ENCODE assay signal across 8 cellular contexts in the genomic region with DNA sequence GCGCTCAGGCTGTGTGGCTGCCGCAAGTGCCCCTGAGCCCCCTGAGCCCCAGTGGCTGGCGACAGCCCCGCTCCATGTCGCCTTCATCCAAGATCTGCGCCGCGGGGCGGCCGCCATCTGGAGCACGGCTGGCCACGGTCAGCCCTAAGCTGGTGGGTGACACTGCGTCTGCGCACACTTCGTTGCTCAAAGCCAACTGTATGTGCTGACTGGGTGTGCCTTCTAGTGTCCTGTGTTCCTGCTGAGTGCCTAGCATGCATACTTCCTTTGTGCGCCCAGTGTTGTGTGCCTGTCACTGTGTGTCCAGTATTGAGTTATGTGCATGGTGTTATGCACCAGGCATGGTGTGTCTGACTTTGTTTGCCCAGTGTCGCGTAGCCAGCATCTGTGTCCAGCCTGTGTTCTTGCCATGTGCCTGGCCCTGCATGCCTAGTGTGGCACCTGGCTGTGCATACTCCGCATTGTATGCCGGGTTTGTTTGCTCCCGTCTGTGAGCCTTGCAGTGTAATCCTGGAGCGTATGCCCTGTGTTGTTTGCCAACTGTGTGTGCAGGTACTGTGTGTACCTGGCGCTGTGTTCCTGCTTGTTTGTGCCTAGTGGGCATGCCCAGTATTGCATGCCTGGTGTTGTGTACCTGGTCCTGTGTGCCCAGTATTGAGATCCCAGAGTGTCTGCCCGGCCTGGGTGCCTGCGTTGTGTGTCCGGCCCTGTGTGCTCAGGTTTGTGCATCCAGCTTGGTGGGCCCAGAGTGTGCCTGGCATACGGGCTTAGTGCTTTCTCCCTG. TPM values are rescaled to one million over a fixed set of nuclear protein-coding genes. Genes with fewer than 3 reads are reported as not detected.
DNase-seq lines count a peak whose midpoint lies in the region; ATAC-seq, FAIRE-seq and TF ChIP-seq lines count a peak whose summit lies in the region.

No MANE protein-coding gene starts in this region.

- H3K4me3 ChIP-seq in NB4 (ENCODE audit: low read depth, low read length) = no peak overlapping the region

- peak; percentile 41 for FAIRE-seq in D721Med (lab: Jason Lieb, UNC)

- TF ChIP-seq CTCF in D721Med (IDR thresholded peaks at IDR 0.05; ENCODE audit: insufficient read depth, missing control alignments) (no peak), NB4 (IDR thresholded peaks at IDR 0.05; ENCODE audit: low read depth, low read length) (no peak), brain (conservative IDR thresholded peaks at IDR 0.05) (no peak)

- H3K4me1 Mint-ChIP-seq in brain = peaks cover 20% of the 10 kb centered on the region
- peaks cover 0 to 13% (median 11%) of the 10 kb centered on the region in 4 donors for H3K4me1 Mint-ChIP-seq in naive thymus-derived CD8-positive, alpha-beta T cell
- peaks cover 8 to 9% of the 10 kb centered on the region in 2 donors for H3K4me1 Mint-ChIP-seq in effector memory CD8-positive, alpha-beta T cell (ENCODE audit: low read depth in 2 of 2)

- peaks cover 0 to 5% (median 0%) of the 10 kb centered on the region in 5 experiments for H3K9me3 Mint-ChIP-seq in brain
- H3K9me3 Mint-ChIP-seq in naive thymus-derived CD8-positive, alpha-beta T cell = no peaks in the 10 kb centered on the region
- no peaks in the 10 kb centered on the region for H3K9me3 Mint-ChIP-seq in effector memory CD8-positive, alpha-beta T cell

- peak overlapping the region in 4 of 5 experiments; percentile 13 to 69 (median 32) for H3K4me3 Mint-ChIP-seq in brain
- H3K4me3 Mint-ChIP-seq in naive thymus-derived CD8-positive, alpha-beta T cell = peak overlapping the region in 7 of 10 donors; percentile 1 to 54 (median 41)
- no peak overlapping the region for H3K4me3 Mint-ChIP-seq in effector memory CD8-positive, alpha-beta T cell

- peak overlapping the region in 1 of 5 experiments; percentile 35 for H3K27ac Mint-ChIP-seq in brain
- no peak overlapping the region for H3K27ac Mint-ChIP-seq in naive thymus-derived CD8-positive, alpha-beta T cell
- H3K27ac Mint-ChIP-seq in effector memory CD8-positive, alpha-beta T cell = no peak overlapping the region

- POLR2A ChIA-PET in naive thymus-derived CD8-positive, alpha-beta T cell (lab: Charles Lee) = no interaction called here

- DNase-seq in D721Med (ENCODE audit: insufficient read length, low spot score) (no peak), NB4 (ENCODE audit: low read depth) (peak; percentile 8)
- DNase-seq in naive thymus-derived CD8-positive, alpha-beta T cell = no peak
- DNase-seq in stimulated activated CD8-positive, alpha-beta memory T cell treated with anti-CD3 and anti-CD28 coated beads, Interleukin-4, amount 100 ng/mL, for 48 hours = no peak
- DNase-seq in effector memory CD8-positive, alpha-beta T cell = no peak

- no peaks in the 10 kb centered on the region for H3K36me3 Mint-ChIP-seq in brain
- H3K36me3 Mint-ChIP-seq in naive thymus-derived CD8-positive, alpha-beta T cell = no peaks in the 10 kb centered on the region
- no peaks in the 10 kb centered on the region for H3K36me3 Mint-ChIP-seq in effector memory CD8-positive, alpha-beta T cell (ENCODE audit: insufficient read depth)

- no peak for TF ChIP-seq POLR2A in NB4 (IDR thresholded peaks at IDR 0.05; ENCODE audit: extremely low read depth, insufficient read length)

- H3K27me3 Mint-ChIP-seq in brain = peaks cover 4% of the 10 kb centered on the region
- H3K27me3 Mint-ChIP-seq in naive thymus-derived CD8-positive, alpha-beta T cell = peaks cover 22 to 49% (median 38%) of the 10 kb centered on the region in 5 donors
- H3K27me3 Mint-ChIP-seq in effector memory CD8-positive, alpha-beta T cell = peaks cover 49 to 60% of the 10 kb centered on the region in 2 donors

- no peak for ATAC-seq in naive thymus-derived CD8-positive, alpha-beta T cell
- ATAC-seq in effector memory CD8-positive, alpha-beta T cell (replicated peaks) = no peak
- ATAC-seq in HG03354 (IDR thresholded peaks at IDR 0.05; ENCODE audit: poor library complexity, severe bottlenecking, unreplicated experiment) (no peak), HG02973 (IDR thresholded peaks at IDR 0.05; ENCODE audit: unreplicated experiment) (no peak)

RNA-seq across cellular contexts. Expression of gene CHRNA7, which starts 54.7 kb away (rescaled TPM):
- 1.8 TPM for polyA plus RNA-seq in brain (ENCODE audit: insufficient read depth, low read depth, low replicate concordance)
- total RNA-seq in naive thymus-derived CD8-positive, alpha-beta T cell = not detected
- under 1 TPM in 1 of 3 donors, not detected in 2; 0.22 TPM for polyA plus RNA-seq in naive thymus-derived CD8-positive, alpha-beta T cell

Comparison
In these comparisons a context has a peak if more than half of its experiments do, and no peak if none do; other contexts are left out.
1. H3K4me3 Mint-ChIP-seq: peak in brain (4 of 5) and naive thymus-derived CD8-positive, alpha-beta T cell (7 of 10); none in effector memory CD8-positive, alpha-beta T cell (0 of 2).